1 cellular context compared by ENCODE assay signal in genomic region chr20:34064286-34064685, GRCh38.
TF ChIP-seq lines count a peak whose summit lies in the region.

No MANE protein-coding gene starts in this region.

TF ChIP-seq in K562, 482 proteins besides CTCF, POLR2A, EP300 and RAD21 (continued from another document and continues in another):
- TF ChIP-seq, protein P1, sequence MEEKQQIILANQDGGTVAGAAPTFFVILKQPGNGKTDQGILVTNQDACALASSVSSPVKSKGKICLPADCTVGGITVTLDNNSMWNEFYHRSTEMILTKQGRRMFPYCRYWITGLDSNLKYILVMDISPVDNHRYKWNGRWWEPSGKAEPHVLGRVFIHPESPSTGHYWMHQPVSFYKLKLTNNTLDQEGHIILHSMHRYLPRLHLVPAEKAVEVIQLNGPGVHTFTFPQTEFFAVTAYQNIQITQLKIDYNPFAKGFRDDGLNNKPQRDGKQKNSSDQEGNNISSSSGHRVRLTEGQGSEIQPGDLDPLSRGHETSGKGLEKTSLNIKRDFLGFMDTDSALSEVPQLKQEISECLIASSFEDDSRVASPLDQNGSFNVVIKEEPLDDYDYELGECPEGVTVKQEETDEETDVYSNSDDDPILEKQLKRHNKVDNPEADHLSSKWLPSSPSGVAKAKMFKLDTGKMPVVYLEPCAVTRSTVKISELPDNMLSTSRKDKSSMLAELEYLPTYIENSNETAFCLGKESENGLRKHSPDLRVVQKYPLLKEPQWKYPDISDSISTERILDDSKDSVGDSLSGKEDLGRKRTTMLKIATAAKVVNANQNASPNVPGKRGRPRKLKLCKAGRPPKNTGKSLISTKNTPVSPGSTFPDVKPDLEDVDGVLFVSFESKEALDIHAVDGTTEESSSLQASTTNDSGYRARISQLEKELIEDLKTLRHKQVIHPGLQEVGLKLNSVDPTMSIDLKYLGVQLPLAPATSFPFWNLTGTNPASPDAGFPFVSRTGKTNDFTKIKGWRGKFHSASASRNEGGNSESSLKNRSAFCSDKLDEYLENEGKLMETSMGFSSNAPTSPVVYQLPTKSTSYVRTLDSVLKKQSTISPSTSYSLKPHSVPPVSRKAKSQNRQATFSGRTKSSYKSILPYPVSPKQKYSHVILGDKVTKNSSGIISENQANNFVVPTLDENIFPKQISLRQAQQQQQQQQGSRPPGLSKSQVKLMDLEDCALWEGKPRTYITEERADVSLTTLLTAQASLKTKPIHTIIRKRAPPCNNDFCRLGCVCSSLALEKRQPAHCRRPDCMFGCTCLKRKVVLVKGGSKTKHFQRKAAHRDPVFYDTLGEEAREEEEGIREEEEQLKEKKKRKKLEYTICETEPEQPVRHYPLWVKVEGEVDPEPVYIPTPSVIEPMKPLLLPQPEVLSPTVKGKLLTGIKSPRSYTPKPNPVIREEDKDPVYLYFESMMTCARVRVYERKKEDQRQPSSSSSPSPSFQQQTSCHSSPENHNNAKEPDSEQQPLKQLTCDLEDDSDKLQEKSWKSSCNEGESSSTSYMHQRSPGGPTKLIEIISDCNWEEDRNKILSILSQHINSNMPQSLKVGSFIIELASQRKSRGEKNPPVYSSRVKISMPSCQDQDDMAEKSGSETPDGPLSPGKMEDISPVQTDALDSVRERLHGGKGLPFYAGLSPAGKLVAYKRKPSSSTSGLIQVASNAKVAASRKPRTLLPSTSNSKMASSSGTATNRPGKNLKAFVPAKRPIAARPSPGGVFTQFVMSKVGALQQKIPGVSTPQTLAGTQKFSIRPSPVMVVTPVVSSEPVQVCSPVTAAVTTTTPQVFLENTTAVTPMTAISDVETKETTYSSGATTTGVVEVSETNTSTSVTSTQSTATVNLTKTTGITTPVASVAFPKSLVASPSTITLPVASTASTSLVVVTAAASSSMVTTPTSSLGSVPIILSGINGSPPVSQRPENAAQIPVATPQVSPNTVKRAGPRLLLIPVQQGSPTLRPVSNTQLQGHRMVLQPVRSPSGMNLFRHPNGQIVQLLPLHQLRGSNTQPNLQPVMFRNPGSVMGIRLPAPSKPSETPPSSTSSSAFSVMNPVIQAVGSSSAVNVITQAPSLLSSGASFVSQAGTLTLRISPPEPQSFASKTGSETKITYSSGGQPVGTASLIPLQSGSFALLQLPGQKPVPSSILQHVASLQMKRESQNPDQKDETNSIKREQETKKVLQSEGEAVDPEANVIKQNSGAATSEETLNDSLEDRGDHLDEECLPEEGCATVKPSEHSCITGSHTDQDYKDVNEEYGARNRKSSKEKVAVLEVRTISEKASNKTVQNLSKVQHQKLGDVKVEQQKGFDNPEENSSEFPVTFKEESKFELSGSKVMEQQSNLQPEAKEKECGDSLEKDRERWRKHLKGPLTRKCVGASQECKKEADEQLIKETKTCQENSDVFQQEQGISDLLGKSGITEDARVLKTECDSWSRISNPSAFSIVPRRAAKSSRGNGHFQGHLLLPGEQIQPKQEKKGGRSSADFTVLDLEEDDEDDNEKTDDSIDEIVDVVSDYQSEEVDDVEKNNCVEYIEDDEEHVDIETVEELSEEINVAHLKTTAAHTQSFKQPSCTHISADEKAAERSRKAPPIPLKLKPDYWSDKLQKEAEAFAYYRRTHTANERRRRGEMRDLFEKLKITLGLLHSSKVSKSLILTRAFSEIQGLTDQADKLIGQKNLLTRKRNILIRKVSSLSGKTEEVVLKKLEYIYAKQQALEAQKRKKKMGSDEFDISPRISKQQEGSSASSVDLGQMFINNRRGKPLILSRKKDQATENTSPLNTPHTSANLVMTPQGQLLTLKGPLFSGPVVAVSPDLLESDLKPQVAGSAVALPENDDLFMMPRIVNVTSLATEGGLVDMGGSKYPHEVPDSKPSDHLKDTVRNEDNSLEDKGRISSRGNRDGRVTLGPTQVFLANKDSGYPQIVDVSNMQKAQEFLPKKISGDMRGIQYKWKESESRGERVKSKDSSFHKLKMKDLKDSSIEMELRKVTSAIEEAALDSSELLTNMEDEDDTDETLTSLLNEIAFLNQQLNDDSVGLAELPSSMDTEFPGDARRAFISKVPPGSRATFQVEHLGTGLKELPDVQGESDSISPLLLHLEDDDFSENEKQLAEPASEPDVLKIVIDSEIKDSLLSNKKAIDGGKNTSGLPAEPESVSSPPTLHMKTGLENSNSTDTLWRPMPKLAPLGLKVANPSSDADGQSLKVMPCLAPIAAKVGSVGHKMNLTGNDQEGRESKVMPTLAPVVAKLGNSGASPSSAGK (IDR thresholded peaks at IDR 0.05) = no peak
- TF ChIP-seq RUNX1 (IDR thresholded peaks at IDR 0.05; ENCODE audit: low read depth) (no peak), PURB (CRISPR knock-in tag; IDR thresholded peaks at IDR 0.05; ENCODE audit: low read depth) (no peak), KLF1 (tag; IDR thresholded peaks at IDR 0.05) (no peak), CHCHD3 (CRISPR knock-in tag; IDR thresholded peaks at IDR 0.05) (no peak), ARID3B (CRISPR knock-in tag; IDR thresholded peaks at IDR 0.05; ENCODE audit: borderline replicate concordance) (no peak), MTF1 (CRISPR knock-in tag; IDR thresholded peaks at IDR 0.05; ENCODE audit: borderline replicate concordance) (no peak), BMI1 (IDR thresholded peaks at IDR 0.05; ENCODE audit: low read length) (no peak), SREBF2 (CRISPR knock-in tag; IDR thresholded peaks at IDR 0.05) (no peak), EZH2 (IDR thresholded peaks at IDR 0.05; ENCODE audit: borderline replicate concordance, low read depth, low read length) (no peak), NFE2L1 (tag; IDR thresholded peaks at IDR 0.05; ENCODE audit: borderline replicate concordance, low read depth) (peak; percentile 15; the same call in 1 of the 2 replicates), ZBTB11 (CRISPR knock-in tag; IDR thresholded peaks at IDR 0.05) (no peak), FOXM1 (IDR thresholded peaks at IDR 0.05; ENCODE audit: low read depth) (no peak), FOXM1 (CRISPR knock-in tag; IDR thresholded peaks at IDR 0.05; ENCODE audit: low read depth) (no peak), C11orf30 (IDR thresholded peaks at IDR 0.05; ENCODE audit: low read depth) (peak; percentile 22; the same call in 1 of the 2 replicates), ZNF232 (CRISPR knock-in tag; IDR thresholded peaks at IDR 0.05) (no peak), TCFL5 (CRISPR knock-in tag; conservative IDR thresholded peaks at IDR 0.05) (no peak), DACH1 (IDR thresholded peaks at IDR 0.05; ENCODE audit: partially characterized antibody) (no peak), MAFK (IDR thresholded peaks at IDR 0.05; ENCODE audit: low read length) (peak; percentile 33; the same call in 1 of the 2 replicates), ATF7 (IDR thresholded peaks at IDR 0.05) (no peak), CCAR2 (IDR thresholded peaks at IDR 0.05; ENCODE audit: low read depth, low read length) (no peak)
- TF ChIP-seq, protein P2, sequence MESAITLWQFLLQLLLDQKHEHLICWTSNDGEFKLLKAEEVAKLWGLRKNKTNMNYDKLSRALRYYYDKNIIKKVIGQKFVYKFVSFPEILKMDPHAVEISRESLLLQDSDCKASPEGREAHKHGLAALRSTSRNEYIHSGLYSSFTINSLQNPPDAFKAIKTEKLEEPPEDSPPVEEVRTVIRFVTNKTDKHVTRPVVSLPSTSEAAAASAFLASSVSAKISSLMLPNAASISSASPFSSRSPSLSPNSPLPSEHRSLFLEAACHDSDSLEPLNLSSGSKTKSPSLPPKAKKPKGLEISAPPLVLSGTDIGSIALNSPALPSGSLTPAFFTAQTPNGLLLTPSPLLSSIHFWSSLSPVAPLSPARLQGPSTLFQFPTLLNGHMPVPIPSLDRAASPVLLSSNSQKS (CRISPR knock-in tag; IDR thresholded peaks at IDR 0.05) = no peak
- TF ChIP-seq, protein P3, sequence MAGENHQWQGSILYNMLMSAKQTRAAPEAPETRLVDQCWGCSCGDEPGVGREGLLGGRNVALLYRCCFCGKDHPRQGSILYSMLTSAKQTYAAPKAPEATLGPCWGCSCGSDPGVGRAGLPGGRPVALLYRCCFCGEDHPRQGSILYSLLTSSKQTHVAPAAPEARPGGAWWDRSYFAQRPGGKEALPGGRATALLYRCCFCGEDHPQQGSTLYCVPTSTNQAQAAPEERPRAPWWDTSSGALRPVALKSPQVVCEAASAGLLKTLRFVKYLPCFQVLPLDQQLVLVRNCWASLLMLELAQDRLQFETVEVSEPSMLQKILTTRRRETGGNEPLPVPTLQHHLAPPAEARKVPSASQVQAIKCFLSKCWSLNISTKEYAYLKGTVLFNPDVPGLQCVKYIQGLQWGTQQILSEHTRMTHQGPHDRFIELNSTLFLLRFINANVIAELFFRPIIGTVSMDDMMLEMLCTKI (IDR thresholded peaks at IDR 0.05; ENCODE audit: partially characterized antibody) = no peak
- TF ChIP-seq, protein P4, sequence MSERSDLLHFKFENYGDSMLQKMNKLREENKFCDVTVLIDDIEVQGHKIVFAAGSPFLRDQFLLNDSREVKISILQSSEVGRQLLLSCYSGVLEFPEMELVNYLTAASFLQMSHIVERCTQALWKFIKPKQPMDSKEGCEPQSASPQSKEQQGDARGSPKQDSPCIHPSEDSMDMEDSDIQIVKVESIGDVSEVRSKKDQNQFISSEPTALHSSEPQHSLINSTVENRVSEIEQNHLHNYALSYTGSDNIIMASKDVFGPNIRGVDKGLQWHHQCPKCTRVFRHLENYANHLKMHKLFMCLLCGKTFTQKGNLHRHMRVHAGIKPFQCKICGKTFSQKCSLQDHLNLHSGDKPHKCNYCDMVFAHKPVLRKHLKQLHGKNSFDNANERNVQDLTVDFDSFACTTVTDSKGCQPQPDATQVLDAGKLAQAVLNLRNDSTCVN (CRISPR knock-in tag; IDR thresholded peaks at IDR 0.05) = no peak
- TF ChIP-seq, protein P5, sequence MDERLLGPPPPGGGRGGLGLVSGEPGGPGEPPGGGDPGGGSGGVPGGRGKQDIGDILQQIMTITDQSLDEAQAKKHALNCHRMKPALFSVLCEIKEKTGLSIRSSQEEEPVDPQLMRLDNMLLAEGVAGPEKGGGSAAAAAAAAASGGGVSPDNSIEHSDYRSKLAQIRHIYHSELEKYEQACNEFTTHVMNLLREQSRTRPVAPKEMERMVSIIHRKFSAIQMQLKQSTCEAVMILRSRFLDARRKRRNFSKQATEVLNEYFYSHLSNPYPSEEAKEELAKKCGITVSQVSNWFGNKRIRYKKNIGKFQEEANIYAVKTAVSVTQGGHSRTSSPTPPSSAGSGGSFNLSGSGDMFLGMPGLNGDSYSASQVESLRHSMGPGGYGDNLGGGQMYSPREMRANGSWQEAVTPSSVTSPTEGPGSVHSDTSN (CRISPR knock-in tag; IDR thresholded peaks at IDR 0.05; ENCODE audit: low read depth) = no peak
- TF ChIP-seq, protein P5 (tag; conservative IDR thresholded peaks at IDR 0.05; ENCODE audit: low read depth) = no peak
- TF ChIP-seq, protein P6, sequence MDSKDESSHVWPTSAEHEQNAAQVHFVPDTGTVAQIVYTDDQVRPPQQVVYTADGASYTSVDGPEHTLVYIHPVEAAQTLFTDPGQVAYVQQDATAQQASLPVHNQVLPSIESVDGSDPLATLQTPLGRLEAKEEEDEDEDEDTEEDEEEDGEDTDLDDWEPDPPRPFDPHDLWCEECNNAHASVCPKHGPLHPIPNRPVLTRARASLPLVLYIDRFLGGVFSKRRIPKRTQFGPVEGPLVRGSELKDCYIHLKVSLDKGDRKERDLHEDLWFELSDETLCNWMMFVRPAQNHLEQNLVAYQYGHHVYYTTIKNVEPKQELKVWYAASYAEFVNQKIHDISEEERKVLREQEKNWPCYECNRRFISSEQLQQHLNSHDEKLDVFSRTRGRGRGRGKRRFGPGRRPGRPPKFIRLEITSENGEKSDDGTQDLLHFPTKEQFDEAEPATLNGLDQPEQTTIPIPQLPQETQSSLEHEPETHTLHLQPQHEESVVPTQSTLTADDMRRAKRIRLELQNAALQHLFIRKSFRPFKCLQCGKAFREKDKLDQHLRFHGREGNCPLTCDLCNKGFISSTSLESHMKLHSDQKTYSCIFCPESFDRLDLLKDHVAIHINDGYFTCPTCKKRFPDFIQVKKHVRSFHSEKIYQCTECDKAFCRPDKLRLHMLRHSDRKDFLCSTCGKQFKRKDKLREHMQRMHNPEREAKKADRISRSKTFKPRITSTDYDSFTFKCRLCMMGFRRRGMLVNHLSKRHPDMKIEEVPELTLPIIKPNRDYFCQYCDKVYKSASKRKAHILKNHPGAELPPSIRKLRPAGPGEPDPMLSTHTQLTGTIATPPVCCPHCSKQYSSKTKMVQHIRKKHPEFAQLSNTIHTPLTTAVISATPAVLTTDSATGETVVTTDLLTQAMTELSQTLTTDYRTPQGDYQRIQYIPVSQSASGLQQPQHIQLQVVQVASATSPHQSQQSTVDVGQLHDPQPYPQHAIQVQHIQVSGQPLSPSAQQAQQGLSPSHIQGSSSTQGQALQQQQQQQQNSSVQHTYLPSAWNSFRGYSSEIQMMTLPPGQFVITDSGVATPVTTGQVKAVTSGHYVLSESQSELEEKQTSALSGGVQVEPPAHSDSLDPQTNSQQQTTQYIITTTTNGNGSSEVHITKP (IDR thresholded peaks at IDR 0.05; ENCODE audit: partially characterized antibody) = peak; percentile 88
